20 cellular contexts compared by ENCODE assay signal in the genomic region with DNA sequence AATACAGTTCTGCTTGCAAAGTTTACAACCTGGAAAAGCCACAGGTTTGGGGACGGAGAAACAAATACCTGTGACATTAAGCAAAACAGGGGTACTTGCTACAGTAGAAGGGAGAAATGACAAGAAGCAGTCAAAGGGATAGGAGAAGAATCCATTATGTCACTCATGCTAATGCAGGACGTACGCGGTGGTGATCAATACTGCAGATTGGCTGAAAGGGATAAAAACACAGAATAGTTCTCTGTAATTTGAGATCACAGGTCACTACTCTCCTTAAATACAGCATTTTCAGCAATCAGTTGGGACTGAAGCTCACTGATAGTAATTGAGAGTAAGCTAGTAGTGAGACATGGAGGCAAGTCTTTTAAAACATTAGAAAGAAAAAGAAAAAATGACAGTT.
"Had no signal": no experiment of that assay in that cellular context is flagged by ENCODE, and none has a peak within 500 bp of the region (broad histone marks: within the 10 kb centered on the region; RNA-seq: fewer than 3 reads in every experiment).

No MANE protein-coding gene starts in this region.

- H3K4me2 ChIP-seq: hepatocyte had no signal

- H3K9ac ChIP-seq: parathyroid adenoma had no signal

- H3K27me3 Mint-ChIP-seq: activated naive CD8-positive, alpha-beta T cell treated with anti-CD3 and anti-CD28 coated beads, Interleukin-2, amount 50 U/mL, for 24 hours had no signal

- H3K27me3 ChIP-seq: hepatocyte, right lobe of liver, stomach, suprapubic skin, transverse colon had no signal

- H3K79me2 ChIP-seq: hepatocyte, parathyroid adenoma had no signal

- H3K27ac ChIP-seq: epithelial cell of prostate, hepatocyte, left ventricle myocardium inferior, parathyroid adenoma, right lobe of liver, skin epidermis, stomach, suprapubic skin, transverse colon had no signal

- H3K36me3 Mint-ChIP-seq: stimulated activated effector memory CD8-positive, alpha-beta T cell treated with anti-CD3 and anti-CD28 coated beads, Interleukin-12 subunit alpha, Interleukin-12 subunit beta, amount 100 ng/mL, for 72 hours had no signal

- DNase-seq: activated CD4-positive, alpha-beta T cell treated with anti-CD3 and anti-CD28 coated beads, Interleukin-2, amount 50 U/mL, for 48 hours; activated CD8-positive, alpha-beta memory T cell treated with anti-CD3 and anti-CD28 coated beads, Interleukin-2, amount 50 U/mL, for 48 hours; activated naive CD4-positive, alpha-beta T cell treated with anti-CD3 and anti-CD28 coated beads for 36 hours; activated naive CD8-positive, alpha-beta T cell treated with anti-CD3 and anti-CD28 coated beads, Interleukin-2, amount 50 U/mL, for 24 hours; activated T-cell treated with anti-CD3 and anti-CD28 coated beads, Interleukin-2, amount 50 U/mL, for 48 hours; cortex of kidney; endodermal cell; left ventricle myocardium inferior; right lobe of liver; stimulated activated CD4-positive, alpha-beta T cell treated with anti-CD3 and anti-CD28 coated beads, Interleukin-2, amount 100 ng/mL, for 24 hours; stomach; T-helper 9 cell; transverse colon had no signal

- H2AFZ ChIP-seq: hepatocyte, parathyroid adenoma had no signal

- H3K4me3 ChIP-seq: hepatocyte, left ventricle myocardium inferior, right lobe of liver, skin epidermis, stomach, suprapubic skin, transverse colon had no signal

- H3K4me1 ChIP-seq: left ventricle myocardium inferior, parathyroid adenoma, right lobe of liver, stomach, suprapubic skin, transverse colon had no signal

- H3K9me3 Mint-ChIP-seq: activated naive CD8-positive, alpha-beta T cell treated with anti-CD3 and anti-CD28 coated beads, Interleukin-2, amount 50 U/mL, for 24 hours; endodermal cell; nephron; stimulated activated effector memory CD8-positive, alpha-beta T cell treated with anti-CD3 and anti-CD28 coated beads, Interleukin-12 subunit alpha, Interleukin-12 subunit beta, amount 100 ng/mL, for 72 hours had no signal

- H3K36me3 ChIP-seq: left ventricle myocardium inferior, right lobe of liver, stomach, suprapubic skin, transverse colon had no signal

- H3K9me3 ChIP-seq: left ventricle myocardium inferior, right lobe of liver, stomach, suprapubic skin, transverse colon had no signal

- H3K4me3 Mint-ChIP-seq: activated naive CD4-positive, alpha-beta T cell treated with anti-CD3 and anti-CD28 coated beads for 36 hours; activated naive CD8-positive, alpha-beta T cell treated with anti-CD3 and anti-CD28 coated beads, Interleukin-2, amount 50 U/mL, for 24 hours; endodermal cell; nephron; stimulated activated effector memory CD8-positive, alpha-beta T cell treated with anti-CD3 and anti-CD28 coated beads, Interleukin-12 subunit alpha, Interleukin-12 subunit beta, amount 100 ng/mL, for 72 hours had no signal

- H3K4me1 Mint-ChIP-seq: endodermal cell, nephron had no signal

- H3K27ac Mint-ChIP-seq: activated naive CD4-positive, alpha-beta T cell treated with anti-CD3 and anti-CD28 coated beads for 36 hours; activated naive CD8-positive, alpha-beta T cell treated with anti-CD3 and anti-CD28 coated beads, Interleukin-2, amount 50 U/mL, for 24 hours; endodermal cell; nephron; stimulated activated effector memory CD8-positive, alpha-beta T cell treated with anti-CD3 and anti-CD28 coated beads, Interleukin-12 subunit alpha, Interleukin-12 subunit beta, amount 100 ng/mL, for 72 hours had no signal
